ENCODE assay signal across 1 cellular context in the genomic region with DNA sequence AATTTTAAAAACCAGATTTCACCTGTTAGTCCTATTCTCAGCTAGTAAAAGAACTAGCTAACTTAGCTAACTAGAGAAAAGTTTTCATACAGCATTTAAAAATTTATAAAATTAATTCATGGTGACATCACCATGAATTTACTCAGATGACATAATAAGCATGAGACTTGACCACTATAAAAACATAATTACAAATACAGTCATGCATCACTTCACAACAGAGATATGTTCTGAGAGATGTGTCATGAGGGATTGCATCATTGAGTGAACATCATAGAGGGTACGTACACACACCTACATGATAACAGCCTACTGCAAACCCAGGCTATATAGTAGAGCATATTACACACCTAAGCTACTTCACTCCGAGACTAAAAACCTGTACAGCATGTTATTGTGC.
A peak's percentile ranks its signal among the peaks of the same experiment; 100 is the strongest.
TF ChIP-seq lines count a peak whose summit lies in the region.

No MANE protein-coding gene starts in this region.

TF ChIP-seq in HepG2, 621 proteins besides CTCF, POLR2A, EP300 and RAD21 (continued from another document):
- TF ChIP-seq CEBPB (IDR thresholded peaks at IDR 0.05; ENCODE audit: borderline replicate concordance, low read depth, low read length) (peak; percentile 49; the same call in 1 of the 2 replicates), ZMYM4 (CRISPR knock-in tag; IDR thresholded peaks at IDR 0.05) (no peak), SATB2 (CRISPR knock-in tag; IDR thresholded peaks at IDR 0.05) (no peak)
- TF ChIP-seq, protein P1, sequence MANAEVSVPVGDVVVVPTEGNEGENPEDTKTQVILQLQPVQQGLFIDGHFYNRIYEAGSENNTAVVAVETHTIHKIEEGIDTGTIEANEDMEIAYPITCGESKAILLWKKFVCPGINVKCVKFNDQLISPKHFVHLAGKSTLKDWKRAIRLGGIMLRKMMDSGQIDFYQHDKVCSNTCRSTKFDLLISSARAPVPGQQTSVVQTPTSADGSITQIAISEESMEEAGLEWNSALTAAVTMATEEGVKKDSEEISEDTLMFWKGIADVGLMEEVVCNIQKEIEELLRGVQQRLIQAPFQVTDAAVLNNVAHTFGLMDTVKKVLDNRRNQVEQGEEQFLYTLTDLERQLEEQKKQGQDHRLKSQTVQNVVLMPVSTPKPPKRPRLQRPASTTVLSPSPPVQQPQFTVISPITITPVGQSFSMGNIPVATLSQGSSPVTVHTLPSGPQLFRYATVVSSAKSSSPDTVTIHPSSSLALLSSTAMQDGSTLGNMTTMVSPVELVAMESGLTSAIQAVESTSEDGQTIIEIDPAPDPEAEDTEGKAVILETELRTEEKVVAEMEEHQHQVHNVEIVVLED (CRISPR knock-in tag; IDR thresholded peaks at IDR 0.05; ENCODE audit: borderline replicate concordance), result no peak
